Comparison of ENCODE assay signal across 8 cellular contexts in genomic region chr6:31901953-31902643, GRCh38. TPM values are rescaled to one million over a fixed set of nuclear protein-coding genes. Genes with fewer than 3 reads are reported as not detected.
A peak's percentile ranks its signal among the peaks of the same experiment; 100 is the strongest.
DNase-seq lines count a peak whose midpoint lies in the region; ATAC-seq and TF ChIP-seq lines count a peak whose summit lies in the region.

TSS of gene ZBTB12 (minus strand) at chr6:31902086. CDS start at chr6:31901305, 781 bp downstream.

- H3K36me3 Mint-ChIP-seq in HFFc6 (ENCODE audit: low read depth) (no peaks in the 10 kb centered on the region), T-helper 17 cell (ENCODE audit: low read depth) (peaks cover 3% of the 10 kb centered on the region), type B pancreatic cell (no peaks in the 10 kb centered on the region)

- peak within 1 kb of the TSS; percentile 80 for H3K4me3 ChIP-seq in left ventricle myocardium inferior

- H3K27me3 Mint-ChIP-seq in HFFc6 (ENCODE audit: insufficient read depth) = peaks cover 9% of the 10 kb centered on the region
- H3K27me3 Mint-ChIP-seq in T-helper 17 cell = peaks cover 6% of the 10 kb centered on the region
- no peaks in the 10 kb centered on the region for H3K27me3 Mint-ChIP-seq in type B pancreatic cell

- peak within 1 kb of the TSS; percentile 76 for H3K27ac Mint-ChIP-seq in HFFc6
- peak within 1 kb of the TSS; percentile 89 for H3K27ac Mint-ChIP-seq in T-helper 17 cell
- H3K27ac Mint-ChIP-seq in type B pancreatic cell = peak within 1 kb of the TSS; percentile 80

- H3K4me1 Mint-ChIP-seq in HFFc6 (ENCODE audit: low read depth) (peaks cover 36% of the 10 kb centered on the region), T-helper 17 cell (peaks cover 29% of the 10 kb centered on the region), type B pancreatic cell (ENCODE audit: unreplicated experiment) (peaks cover 23% of the 10 kb centered on the region)

- DNase-seq in DMS53 treated with DMSO at 0.1 percent for 48 hours (lab: John Stamatoyannopoulos, UW; ENCODE audit: unreplicated experiment) (peak; percentile 86), HFFc6 (peak; percentile 93), NCI-H1694 treated with DMSO at 0.1 percent for 48 hours (lab: John Stamatoyannopoulos, UW) (peak; percentile 48), T-helper 17 cell (peak; percentile 72 to 81 (median 81)), amygdala (lab: John Stamatoyannopoulos, UW) (peak; percentile 73 to 97 (median 92)), left ventricle myocardium inferior (peak; percentile 91), posterior vena cava (ENCODE audit: low spot score) (peak; percentile 95), type B pancreatic cell (ENCODE audit: extremely low spot score, unreplicated experiment) (peak; percentile 97)

- H3K4me3 Mint-ChIP-seq in HFFc6 = peak within 1 kb of the TSS; percentile 87
- peak within 1 kb of the TSS; percentile 90 for H3K4me3 Mint-ChIP-seq in T-helper 17 cell
- H3K4me3 Mint-ChIP-seq in type B pancreatic cell = peak within 1 kb of the TSS; percentile 89

- intact Hi-C loops in left ventricle myocardium inferior (cut with micrococcal nuclease) (no loop called here), posterior vena cava (cut with DNase I) (loop anchor here (5.0 kb wide), 1 partner anchor 50 kb away; no protein-coding TSS in a partner anchor)

- peaks cover 52% of the 10 kb centered on the region for H3K4me1 ChIP-seq in left ventricle myocardium inferior

- no peaks in the 10 kb centered on the region for H3K9me3 ChIP-seq in T-helper 17 cell (ENCODE audit: control insufficient read depth, low read length, poor library complexity, severe bottlenecking)
- no peaks in the 10 kb centered on the region for H3K9me3 ChIP-seq in left ventricle myocardium inferior (replicated peaks)

- H3K36me3 ChIP-seq in left ventricle myocardium inferior = no peaks in the 10 kb centered on the region

- peak within 1 kb of the TSS; percentile 90 for H3K27ac ChIP-seq in left ventricle myocardium inferior (replicated peaks)

- H3K9me3 Mint-ChIP-seq in HFFc6 = no peaks in the 10 kb centered on the region
- H3K9me3 Mint-ChIP-seq in type B pancreatic cell = no peaks in the 10 kb centered on the region

- TF ChIP-seq CTCF in HFFc6 (IDR thresholded peaks at IDR 0.05) = no peak; the same call in 1 of the 2 replicates
- TF ChIP-seq CTCF in left ventricle myocardium inferior (IDR thresholded peaks at IDR 0.05; ENCODE audit: borderline replicate concordance) = no peak
- no peak for TF ChIP-seq CTCF in type B pancreatic cell (conservative IDR thresholded peaks at IDR 0.05)

- peak; percentile 63 for ATAC-seq in T-helper 17 cell

- H3K27me3 ChIP-seq in left ventricle myocardium inferior (ENCODE audit: low read depth) = peaks cover 9% of the 10 kb centered on the region

RNA-seq across cellular contexts. Expression of gene ZBTB12, which starts in this region (rescaled TPM):
- 1 to 10 TPM; 7.3 to 9.0 (median 8.3) TPM for total RNA-seq in HFFc6 (2021; fragmentation: NEBNext Ultra II Directional; extraction: Animal tissue kit (Norgen Biotek cat#: 25700))
- under 1 TPM; 0.50 to 0.96 TPM for total RNA-seq in T-helper 17 cell
- total RNA-seq in left ventricle myocardium inferior = 3.5 TPM
- 1 to 10 TPM; 3.6 to 4.2 TPM for total RNA-seq in posterior vena cava
- total RNA-seq in type B pancreatic cell (ENCODE audit: low replicate concordance) = 8.2 and 37.7 TPM in 2 replicates

Comparison
In these comparisons a context has a peak if more than half of its experiments do, and no peak if none do; other contexts are left out.
1. Peak in every context shown above with its lines: DNase-seq, ATAC-seq, H3K4me3 ChIP-seq and H3K27ac ChIP-seq.
2. Peak in DNase-seq and ATAC-seq in T-helper 17 cell; RNA of the gene not detected or under 1 TPM.